Comparison of ENCODE assay signal across 1 cellular context in the genomic region with DNA sequence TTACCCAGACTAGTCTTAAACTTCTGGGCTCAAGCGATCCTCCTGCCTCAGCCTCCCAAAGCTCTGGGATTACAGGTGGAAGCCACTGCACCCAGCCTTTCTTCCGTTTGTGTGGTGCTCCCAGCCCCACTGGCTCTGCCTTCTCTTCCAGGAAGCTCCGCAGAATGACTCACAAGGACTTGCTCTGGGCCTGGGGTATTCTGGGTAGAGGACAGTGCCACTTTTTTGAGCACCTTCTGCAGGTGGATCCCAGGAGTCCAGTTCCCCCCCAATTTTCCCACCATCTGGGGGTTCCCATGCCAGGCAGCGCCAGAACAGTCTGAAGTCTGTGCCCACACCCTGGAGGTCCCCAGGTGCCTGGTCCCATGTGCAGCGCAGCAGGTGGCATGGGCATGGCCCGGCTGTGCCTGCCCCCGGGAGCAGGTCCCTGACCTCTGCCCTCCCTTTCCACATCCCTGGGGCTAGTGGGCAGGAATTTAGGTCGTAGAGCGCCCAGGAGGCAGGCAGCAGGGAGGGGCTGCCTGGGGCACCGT.
A peak's percentile ranks its signal among the peaks of the same experiment; 100 is the strongest.
TF ChIP-seq lines count a peak whose summit lies in the region.

No MANE protein-coding gene starts in this region.

TF ChIP-seq in liver, 16 proteins besides CTCF, POLR2A, EP300 and RAD21:
- TF ChIP-seq FOXA2 (IDR thresholded peaks at IDR 0.05) = no peak
- TF ChIP-seq HNF4A (conservative IDR thresholded peaks at IDR 0.05) = peak; percentile 86 to 95
- peak; percentile 39 for TF ChIP-seq TAF1 (conservative IDR thresholded peaks at IDR 0.05)
- TF ChIP-seq NR2F2 (IDR thresholded peaks at IDR 0.05) = peak; percentile 92
- peak; percentile 9 for TF ChIP-seq FOXA1 (IDR thresholded peaks at IDR 0.05)
- no peak for TF ChIP-seq GABPA (IDR thresholded peaks at IDR 0.05 in 1 of 2, conservative IDR thresholded peaks at IDR 0.05 in 1 of 2)
- TF ChIP-seq MAX (IDR thresholded peaks at IDR 0.05) = peak; percentile 88
- peak; percentile 66 for TF ChIP-seq ZBTB33 (IDR thresholded peaks at IDR 0.05)
- TF ChIP-seq SP1 (IDR thresholded peaks at IDR 0.05) = peak; percentile 81
- peak in 1 of 2 donors; percentile 29 for TF ChIP-seq EGR1 (IDR thresholded peaks at IDR 0.05; ENCODE audit: low read depth in 2 of 2)
- TF ChIP-seq HNF4G (IDR thresholded peaks at IDR 0.05) = peak; percentile 52
- peak; percentile 37 to 51 for TF ChIP-seq JUND (IDR thresholded peaks at IDR 0.05)
- TF ChIP-seq YY1 (IDR thresholded peaks at IDR 0.05) = peak; percentile 72
- TF ChIP-seq REST (IDR thresholded peaks at IDR 0.05) = no peak
- TF ChIP-seq RXRA (IDR thresholded peaks at IDR 0.05) = peak; percentile 96 to 98
- TF ChIP-seq ATF3 (IDR thresholded peaks at IDR 0.05) = no peak
